18 cellular contexts compared by ENCODE assay signal in genomic region chr19:42315024-42315423, GRCh38. TPM values are rescaled to one million over a fixed set of nuclear protein-coding genes. Genes with fewer than 3 reads are reported as not detected.
DNase-seq lines count a peak whose midpoint lies in the region; ATAC-seq and TF ChIP-seq lines count a peak whose summit lies in the region.
"Had no signal": no experiment of that assay in that cellular context is flagged by ENCODE, and none has a peak within 500 bp of the region (broad histone marks: within the 10 kb centered on the region; RNA-seq: fewer than 3 reads in every experiment).

No MANE protein-coding gene starts in this region.

- no peaks in the 10 kb centered on the region for H3K36me3 Mint-ChIP-seq in natural killer cell
- H3K36me3 Mint-ChIP-seq in natural killer cell treated with Interleukin-12 subunit alpha and Interleukin-12 subunit beta and Interleukin-15 and Interleukin-18, amount 100 ng/mL, for 72 hours = no peaks in the 10 kb centered on the region
- H3K36me3 Mint-ChIP-seq in glutamatergic neuron (ENCODE audit: unreplicated experiment) = no peaks in the 10 kb centered on the region
- H3K36me3 Mint-ChIP-seq in neural progenitor cell = no peaks in the 10 kb centered on the region
- peaks cover 2% of the 10 kb centered on the region for H3K36me3 Mint-ChIP-seq in T-helper 17 cell (ENCODE audit: low read depth)
- H3K36me3 Mint-ChIP-seq: CD8-positive, alpha-beta T cell had no signal

- WGBS in spleen, 5 donors = 67 to 89% (median 83%) methylated on average over 3 to 5 of the region's 5 CpGs

- H3K9me3 Mint-ChIP-seq in natural killer cell = no peaks in the 10 kb centered on the region
- H3K9me3 Mint-ChIP-seq in natural killer cell treated with Interleukin-12 subunit alpha and Interleukin-12 subunit beta and Interleukin-15 and Interleukin-18, amount 100 ng/mL, for 72 hours = no peaks in the 10 kb centered on the region
- peaks cover 13% of the 10 kb centered on the region for H3K9me3 Mint-ChIP-seq in glutamatergic neuron (ENCODE audit: unreplicated experiment)
- no peaks in the 10 kb centered on the region for H3K9me3 Mint-ChIP-seq in neural progenitor cell
- H3K9me3 Mint-ChIP-seq: CD8-positive, alpha-beta T cell had no signal

- H3K9ac ChIP-seq in neural progenitor cell = no peak overlapping the region
- H3K9ac ChIP-seq: BLaER1 had no signal

- no peak for TF ChIP-seq POLR2A in spleen (IDR thresholded peaks at IDR 0.05)

- ATAC-seq in natural killer cell (no peak), T-helper 17 cell (no peak)
- no peak for ATAC-seq in natural killer cell treated with Interleukin-12 subunit alpha and Interleukin-12 subunit beta and Interleukin-15 and Interleukin-18, amount 100 ng/mL, for 72 hours
- ATAC-seq: CD8-positive, alpha-beta T cell; GM12878 had no signal

- H3F3A ChIP-seq in neural progenitor cell (ENCODE audit: low read depth) = peaks cover 8% of the 10 kb centered on the region

- H3K4me3 Mint-ChIP-seq in natural killer cell (peak overlapping the region; percentile 25), glutamatergic neuron (ENCODE audit: unreplicated experiment) (peak overlapping the region; percentile 59), neural progenitor cell (peak overlapping the region; percentile 65), T-helper 17 cell (no peak overlapping the region)
- H3K4me3 Mint-ChIP-seq in natural killer cell treated with Interleukin-12 subunit alpha and Interleukin-12 subunit beta and Interleukin-15 and Interleukin-18, amount 100 ng/mL, for 72 hours = no peak overlapping the region
- H3K4me3 Mint-ChIP-seq: CD8-positive, alpha-beta T cell had no signal

- H3K4me1 Mint-ChIP-seq in natural killer cell (peaks cover 23 to 34% of the 10 kb centered on the region in 2 donors), glutamatergic neuron (ENCODE audit: low read depth, unreplicated experiment) (peaks cover 10% of the 10 kb centered on the region), neural progenitor cell (peaks cover 9% of the 10 kb centered on the region), T-helper 17 cell (peaks cover 15% of the 10 kb centered on the region)
- H3K4me1 Mint-ChIP-seq in natural killer cell treated with Interleukin-12 subunit alpha and Interleukin-12 subunit beta and Interleukin-15 and Interleukin-18, amount 100 ng/mL, for 72 hours (ENCODE audit: low read depth in 2 of 2) = peaks cover 25 to 27% of the 10 kb centered on the region in 2 donors

- peaks cover 8% of the 10 kb centered on the region for H4K20me1 ChIP-seq in neural progenitor cell (ENCODE audit: low read depth)

- H3K27me3 ChIP-seq in neural progenitor cell = peaks cover 57% of the 10 kb centered on the region
- H3K27me3 ChIP-seq in spleen (replicated peaks in 1 of 7) = peaks cover 0 to 49% (median 27%) of the 10 kb centered on the region in 7 donors

- H3K4me1 ChIP-seq in neural progenitor cell = no peaks in the 10 kb centered on the region
- H3K4me1 ChIP-seq in spleen = peaks cover 17 to 38% (median 27%) of the 10 kb centered on the region in 6 donors
- H3K4me1 ChIP-seq: HAP-1 had no signal

- intact Hi-C loops in natural killer cell (cut with micrococcal nuclease) (no loop called here), spleen (cut with DNase I; ENCODE audit: low total_unique reads) (no loop called here)

- no peak overlapping the region for H3K27ac Mint-ChIP-seq in natural killer cell
- peak overlapping the region in 1 of 2 donors; percentile 31 for H3K27ac Mint-ChIP-seq in natural killer cell treated with Interleukin-12 subunit alpha and Interleukin-12 subunit beta and Interleukin-15 and Interleukin-18, amount 100 ng/mL, for 72 hours
- H3K27ac Mint-ChIP-seq in glutamatergic neuron (ENCODE audit: unreplicated experiment) = no peak overlapping the region
- no peak overlapping the region for H3K27ac Mint-ChIP-seq in neural progenitor cell
- H3K27ac Mint-ChIP-seq in T-helper 17 cell = no peak overlapping the region
- H3K27ac Mint-ChIP-seq: CD14-positive monocyte; CD8-positive, alpha-beta T cell had no signal

- no peak overlapping the region for H3K4me2 ChIP-seq in neural progenitor cell
- H3K4me2 ChIP-seq: BLaER1 had no signal

- no peak for DNase-seq in natural killer cell
- DNase-seq in natural killer cell treated with Interleukin-12 subunit alpha and Interleukin-12 subunit beta and Interleukin-15 and Interleukin-18, amount 100 ng/mL, for 72 hours (ENCODE audit: low spot score) = no peak
- DNase-seq in glutamatergic neuron = no peak
- no peak for DNase-seq in neural progenitor cell (ENCODE audit: low spot score)
- DNase-seq in CD1c-positive myeloid dendritic cell (ENCODE audit: extremely low spot score) = no peak
- DNase-seq in T-helper 17 cell = no peak
- no peak for DNase-seq in spleen
- DNase-seq: 8988T; Calu3; CD8-positive, alpha-beta T cell; DMS79 treated with DMSO at 0.1 percent for 48 hours; EL had no signal

- TF ChIP-seq CTCF in natural killer cell (IDR thresholded peaks at IDR 0.05) (no peak), glutamatergic neuron (IDR thresholded peaks at IDR 0.05; ENCODE audit: partially characterized antibody, unreplicated experiment) (no peak), neural progenitor cell (IDR thresholded peaks at IDR 0.05) (no peak), spleen (IDR thresholded peaks at IDR 0.05 in 8 of 11, conservative IDR thresholded peaks at IDR 0.05 in 3 of 11) (no peak)

- H3K36me3 ChIP-seq in neural progenitor cell = no peaks in the 10 kb centered on the region
- no peaks in the 10 kb centered on the region for H3K36me3 ChIP-seq in spleen
- H3K36me3 ChIP-seq: BLaER1, HAP-1 had no signal

- no peak overlapping the region for H3K27ac ChIP-seq in neural progenitor cell
- H3K27ac ChIP-seq in spleen = no peak overlapping the region
- H3K27ac ChIP-seq: BLaER1 had no signal

- H3K79me2 ChIP-seq in neural progenitor cell (ENCODE audit: low read depth) = no peaks in the 10 kb centered on the region

- H3K4me3 ChIP-seq in neural progenitor cell (no peak overlapping the region), spleen (no peak overlapping the region)
- H3K4me3 ChIP-seq: BLaER1, GM12878, HAP-1 had no signal

- no peaks in the 10 kb centered on the region for H3K9me3 ChIP-seq in neural progenitor cell (ENCODE audit: low read depth)
- H3K9me3 ChIP-seq in T-helper 17 cell (ENCODE audit: control insufficient read depth, low read length, poor library complexity, severe bottlenecking) = no peaks in the 10 kb centered on the region
- no peaks in the 10 kb centered on the region for H3K9me3 ChIP-seq in spleen
- H3K9me3 ChIP-seq: BLaER1, HAP-1 had no signal

- H2AFZ ChIP-seq in neural progenitor cell (replicated peaks) = no peak overlapping the region

- H3K27me3 Mint-ChIP-seq in natural killer cell (ENCODE audit: low read depth in 2 of 2) (peaks cover 23 to 39% of the 10 kb centered on the region in 2 donors), glutamatergic neuron (ENCODE audit: unreplicated experiment) (peaks cover 6% of the 10 kb centered on the region), neural progenitor cell (ENCODE audit: insufficient read depth, low read depth) (peaks cover 28% of the 10 kb centered on the region), T-helper 17 cell (peaks cover 41% of the 10 kb centered on the region)
- peaks cover 32 to 33% of the 10 kb centered on the region in 2 donors for H3K27me3 Mint-ChIP-seq in natural killer cell treated with Interleukin-12 subunit alpha and Interleukin-12 subunit beta and Interleukin-15 and Interleukin-18, amount 100 ng/mL, for 72 hours

RNA-seq across cellular contexts. Expression of gene TMEM145, which starts 1.9 kb away (rescaled TPM):
- not detected for total RNA-seq in natural killer cell
- 1 to 10 TPM; 1.4 to 1.6 TPM for total RNA-seq in natural killer cell treated with Interleukin-12 subunit alpha and Interleukin-12 subunit beta and Interleukin-15 and Interleukin-18, amount 100 ng/mL, for 72 hours
- total RNA-seq in glutamatergic neuron (ENCODE audit: unreplicated experiment) = 24.7 TPM
- total RNA-seq in neural progenitor cell (ENCODE audit: low replicate concordance) = 0.37 and 6.6 TPM in 2 replicates
- total RNA-seq in T-helper 17 cell = not detected
- total RNA-seq in spleen = 1 to 10 TPM in 2 of 7 donors, under 1 TPM in 4, not detected in 1; 0.28 to 2.3 (median 0.79) TPM
- polyA plus RNA-seq in spleen = under 1 TPM; 0.13 to 0.43 (median 0.21) TPM
- total RNA-seq: CD8-positive, alpha-beta T cell; G401 had no signal
- polyA plus RNA-seq: AG04450, CD14-positive monocyte had no signal

RNA-seq across cellular contexts. Expression of gene MEGF8, which starts 10.4 kb away (rescaled TPM):
- total RNA-seq in natural killer cell (10 to 100 TPM in 2 of 3 donors, 1 to 10 TPM in 1; 8.1 to 11.3 (median 10.5) TPM), glutamatergic neuron (ENCODE audit: unreplicated experiment) (72.8 TPM), neural progenitor cell (ENCODE audit: low replicate concordance) (7.3 and 21.4 TPM in 2 replicates), T-helper 17 cell (1 to 10 TPM; 4.6 to 6.1 TPM), spleen (10 to 100 TPM; 15.3 to 26.2 (median 22.5) TPM)
- 10 to 100 TPM; 12.1 to 20.1 TPM for total RNA-seq in natural killer cell treated with Interleukin-12 subunit alpha and Interleukin-12 subunit beta and Interleukin-15 and Interleukin-18, amount 100 ng/mL, for 72 hours
- 10 to 100 TPM in 1 of 3 donors, 1 to 10 TPM in 2; 2.3 to 11.0 (median 2.5) TPM for polyA plus RNA-seq in spleen

RNA-seq across cellular contexts. Expression of gene PAFAH1B3, which starts 12.6 kb away (rescaled TPM):
- 1 to 10 TPM; 6.1 to 8.9 (median 7.9) TPM for total RNA-seq in natural killer cell
- 10 to 100 TPM; 16.9 to 40.2 TPM for total RNA-seq in natural killer cell treated with Interleukin-12 subunit alpha and Interleukin-12 subunit beta and Interleukin-15 and Interleukin-18, amount 100 ng/mL, for 72 hours
- total RNA-seq in glutamatergic neuron (ENCODE audit: unreplicated experiment) = 199 TPM
- total RNA-seq in neural progenitor cell (ENCODE audit: low replicate concordance) = 63.2 and 106 TPM in 2 replicates
- 10 to 100 TPM; 16.0 to 17.7 TPM for total RNA-seq in T-helper 17 cell
- 10 to 100 TPM; 13.7 to 20.3 (median 15.5) TPM for total RNA-seq in spleen
- polyA plus RNA-seq in spleen = 10 to 100 TPM; 24.3 to 34.3 (median 29.9) TPM

RNA-seq across cellular contexts. Expression of gene PRR19, which starts 13.1 kb away (rescaled TPM):
- not detected for total RNA-seq in natural killer cell
- 1 to 10 TPM in 1 of 2 donors, under 1 TPM in 1; 0.64 to 1.0 TPM for total RNA-seq in natural killer cell treated with Interleukin-12 subunit alpha and Interleukin-12 subunit beta and Interleukin-15 and Interleukin-18, amount 100 ng/mL, for 72 hours
- total RNA-seq in glutamatergic neuron (ENCODE audit: unreplicated experiment) = 1.6 TPM
- total RNA-seq in neural progenitor cell (ENCODE audit: low replicate concordance) = 1.0 TPM in 2 replicates
- total RNA-seq in T-helper 17 cell = under 1 TPM in 1 of 2 donors, not detected in 1; 0.50 TPM
- total RNA-seq in spleen = 1 to 10 TPM in 2 of 7 donors, under 1 TPM in 3, not detected in 2; 0.46 to 1.2 (median 0.60) TPM
- polyA plus RNA-seq in spleen = under 1 TPM; 0.33 to 0.61 (median 0.49) TPM

RNA-seq across cellular contexts. Expression of gene CIC, which starts 46.0 kb away (rescaled TPM):
- total RNA-seq in natural killer cell = 100 to 1,000 TPM in 2 of 3 donors, 10 to 100 TPM in 1; 95.4 to 121 (median 108) TPM
- total RNA-seq in natural killer cell treated with Interleukin-12 subunit alpha and Interleukin-12 subunit beta and Interleukin-15 and Interleukin-18, amount 100 ng/mL, for 72 hours = 100 to 1,000 TPM; 110 to 115 TPM
- 150 TPM for total RNA-seq in glutamatergic neuron (ENCODE audit: unreplicated experiment)
- total RNA-seq in neural progenitor cell (ENCODE audit: low replicate concordance) = 5.2 and 28.1 TPM in 2 replicates
- 100 to 1,000 TPM; 112 to 125 TPM for total RNA-seq in T-helper 17 cell
- 100 to 1,000 TPM in 1 of 7 donors, 10 to 100 TPM in 6; 63.8 to 100 (median 76.7) TPM for total RNA-seq in spleen
- polyA plus RNA-seq in spleen = 10 to 100 TPM; 12.5 to 43.6 (median 16.8) TPM

Comparison
In these comparisons a context has a peak if more than half of its experiments do, and no peak if none do; other contexts are left out.
1. H3K4me3 Mint-ChIP-seq: peak in natural killer cell (single experiment), glutamatergic neuron (single experiment) and neural progenitor cell (single experiment); none in natural killer cell treated with Interleukin-12 subunit alpha and Interleukin-12 subunit beta and Interleukin-15 and Interleukin-18, amount 100 ng/mL, for 72 hours (single experiment) and T-helper 17 cell (single experiment).